In the genomic region with DNA sequence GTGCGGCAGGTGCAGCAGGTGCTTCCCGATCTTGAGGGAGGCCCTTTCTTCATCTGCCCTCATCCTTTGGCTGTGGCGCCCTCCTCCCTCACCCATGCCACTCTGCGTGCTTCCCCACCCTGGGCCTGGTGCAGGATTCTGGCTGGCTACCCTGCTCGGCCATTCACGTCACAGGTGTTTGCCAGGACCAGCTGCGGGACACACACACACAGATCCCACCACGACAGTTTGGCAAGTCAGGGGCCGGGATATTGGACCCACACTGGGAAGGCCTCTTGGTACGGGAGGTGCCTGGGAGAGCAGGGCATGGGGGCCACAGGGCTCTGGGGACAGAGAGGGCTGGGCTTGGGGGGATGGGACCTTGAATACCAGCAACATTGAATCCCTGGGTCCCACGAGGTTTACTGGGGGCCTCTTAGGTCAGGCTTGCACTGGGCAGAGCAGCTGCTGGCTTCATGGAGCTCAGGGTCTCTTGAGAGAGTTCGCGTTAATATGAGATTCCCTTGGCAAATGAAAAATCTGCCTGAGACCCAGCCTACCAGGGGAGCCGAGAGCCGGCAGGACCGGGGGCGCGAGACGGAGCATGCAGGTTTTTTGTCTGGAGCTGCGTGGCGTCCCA, we compare ENCODE assay signal across 10 cellular contexts. TPM values are rescaled to one million over a fixed set of nuclear protein-coding genes. Genes with fewer than 3 reads are reported as not detected.
A peak's percentile ranks its signal among the peaks of the same experiment; 100 is the strongest.
DNase-seq lines count a peak whose midpoint lies in the region; ATAC-seq and TF ChIP-seq lines count a peak whose summit lies in the region.
"Had no signal": no experiment of that assay in that cellular context is flagged by ENCODE, and none has a peak within 500 bp of the region (broad histone marks: within the 10 kb centered on the region; RNA-seq: fewer than 3 reads in every experiment).

No MANE protein-coding gene starts in this region.

- TF ChIP-seq CTCF in OCI-LY7 (conservative IDR thresholded peaks at IDR 0.05; ENCODE audit: low read length) (no peak), right lobe of liver (IDR thresholded peaks at IDR 0.05) (no peak)

- no TSS peak for BruUV-seq in OCI-LY7 (replicated peaks; lab: Mats Ljungman, UMichigan)

- H3K4me3 ChIP-seq in OCI-LY7 (ENCODE audit: low read depth, low read length, poor library complexity, severe bottlenecking) = peak overlapping the region; percentile 55
- H3K4me3 ChIP-seq in right lobe of liver = no peak overlapping the region
- no peak overlapping the region for H3K4me3 ChIP-seq in aorta (ENCODE audit: low read length in 2 of 2)
- H3K4me3 ChIP-seq: prostate gland, uterus had no signal

- H4K20me1 ChIP-seq in OCI-LY7 (ENCODE audit: insufficient read depth, low read length) = peaks cover 5% of the 10 kb centered on the region; the same call in 1 of the 2 replicates

- H3K4me1 ChIP-seq in OCI-LY7 (ENCODE audit: insufficient read depth, low read length, poor library complexity, severe bottlenecking) = peaks cover 78% of the 10 kb centered on the region
- H3K4me1 ChIP-seq in right lobe of liver = peaks cover 0 to 32% (median 6%) of the 10 kb centered on the region in 4 donors
- H3K4me1 ChIP-seq in aorta (ENCODE audit: control insufficient read depth in 1 of 2, insufficient read depth in 2 of 2, low read length in 2 of 2) = no peaks in the 10 kb centered on the region
- H3K4me1 ChIP-seq: prostate gland, uterus had no signal

- no peaks in the 10 kb centered on the region for H3K9me2 ChIP-seq in OCI-LY7 (ENCODE audit: insufficient read depth, low read length)

- DNase-seq in Right ventricle myocardium superior = peak; percentile 45
- no peak for DNase-seq in Right ventricle myocardium inferior (ENCODE audit: missing footprints)
- peak; percentile 20 for DNase-seq in OCI-LY7 (ENCODE audit: low spot score)
- DNase-seq in right lobe of liver = peak; percentile 19 to 53 (median 47)
- peak; percentile 53 to 73 for DNase-seq in aorta
- no peak for DNase-seq in globus pallidus (ENCODE audit: low spot score)
- DNase-seq in medulla oblongata (ENCODE audit: extremely low spot score) = no peak
- no peak for DNase-seq in NCI-H446 (lab: John Stamatoyannopoulos, UW)
- DNase-seq: uterus had no signal

- H3K36me3 ChIP-seq in OCI-LY7 (ENCODE audit: insufficient read depth, low read length) = peaks cover 28% of the 10 kb centered on the region
- no peaks in the 10 kb centered on the region for H3K36me3 ChIP-seq in right lobe of liver
- H3K36me3 ChIP-seq in aorta (ENCODE audit: control insufficient read depth in 1 of 2, insufficient read depth in 2 of 2, low read length in 1 of 2) = no peaks in the 10 kb centered on the region
- H3K36me3 ChIP-seq: prostate gland, uterus had no signal

- no peak for ATAC-seq in Right ventricle myocardium superior (ENCODE audit: poor library complexity)
- no peak for ATAC-seq in Right ventricle myocardium inferior
- ATAC-seq in right lobe of liver = no peak
- no peak for ATAC-seq in aorta (ENCODE audit: low FRiP score)

- H3K9me3 ChIP-seq in OCI-LY7 (ENCODE audit: low read length) (no peaks in the 10 kb centered on the region; the same call in 1 of the 2 replicates), right lobe of liver (no peaks in the 10 kb centered on the region), aorta (ENCODE audit: control insufficient read depth, low read length) (no peaks in the 10 kb centered on the region)
- H3K9me3 ChIP-seq: prostate gland, uterus had no signal

- intact Hi-C loops in Right ventricle myocardium superior (cut with DNase I) = no loop called here
- intact Hi-C loops in Right ventricle myocardium inferior (cut with DNase I) = no loop called here
- intact Hi-C loops in OCI-LY7 (cut with micrococcal nuclease; ENCODE audit: unreplicated experiment) = loop anchor here (1.0 kb wide), 1 partner anchor 16 kb away; no protein-coding TSS in a partner anchor
- intact Hi-C loops in right lobe of liver (cut with DNase I) = no loop called here
- intact Hi-C loops in aorta (cut with DNase I) = no loop called here

- no peak for TF ChIP-seq POLR2A in right lobe of liver (IDR thresholded peaks at IDR 0.05)

- POLR2A ChIA-PET in OCI-LY7 (lab: Charles Lee) = interaction anchor here (1.1 to 2.3 kb wide), 4 partner anchors 8 to 85 kb away, joined by 3 to 12 read pairs (median 7); no protein-coding TSS in a partner anchor

- H3K27me3 ChIP-seq in right lobe of liver (no peaks in the 10 kb centered on the region), aorta (ENCODE audit: control insufficient read depth in 1 of 2, insufficient read depth in 2 of 2, low read length in 1 of 2) (no peaks in the 10 kb centered on the region)
- H3K27me3 ChIP-seq: uterus had no signal

- 0 out of 2 replicates have a peak overlapping the region, but pooled peaks have one; percentile 1 for H2AFZ ChIP-seq in OCI-LY7 (ENCODE audit: low read length)

- H3K79me2 ChIP-seq in OCI-LY7 (ENCODE audit: insufficient read depth, low read depth, low read length) = peaks cover 84% of the 10 kb centered on the region

- H3K4me2 ChIP-seq in OCI-LY7 (ENCODE audit: low read length) = peak overlapping the region; percentile 87

- 77% methylated on average over 6 of the region's 21 CpGs for WGBS in right lobe of liver (ENCODE audit: insufficient coverage, low coverage, low lambda C conversion rate, missing lambda C conversion rate)
- WGBS in aorta, 2 donors = 56 to 65% methylated on average over 21 of the region's 21 CpGs

- H3K27ac ChIP-seq in OCI-LY7 (ENCODE audit: low read depth, low read length, poor library complexity, severe bottlenecking) (peak overlapping the region; percentile 85), right lobe of liver (peak overlapping the region; percentile 34 to 63 (median 58)), aorta (ENCODE audit: low read depth in 1 of 2, low read length in 2 of 2) (no peak overlapping the region)
- H3K27ac ChIP-seq: prostate gland had no signal

- CTCF ChIA-PET in OCI-LY7 (lab: Charles Lee; ENCODE audit: unreplicated experiment) = interaction anchor here (0.8 to 1.8 kb wide), 2 partner anchors 9 to 17 kb away, joined by 4 read pairs; no protein-coding TSS in a partner anchor

RNA-seq across cellular contexts. Expression of gene ADCY7, which starts 15.1 kb away (rescaled TPM):
- total RNA-seq in Right ventricle myocardium superior (9.3 TPM), Right ventricle myocardium inferior (11.7 TPM), OCI-LY7 (2022) (62.0 and 77.7 TPM in 2 replicates), right lobe of liver (10 to 100 TPM in 1 of 6 experiments, 1 to 10 TPM in 5; 2.5 to 10.2 (median 6.5) TPM), aorta (10 to 100 TPM; 32.7 to 75.8 TPM)
- 36.9 and 49.9 TPM in 2 replicates for total RNA-seq in OCI-LY7 (2014; rRNA removed; shearing (Covaris generic))
- 1 to 10 TPM; 4.0 to 7.8 TPM for polyA plus RNA-seq in aorta

Comparison
In these comparisons a context has a peak if more than half of its experiments do, and no peak if none do; other contexts are left out.
1. DNase-seq: peak in Right ventricle myocardium superior (single experiment), OCI-LY7 (single experiment), right lobe of liver (3 of 3) and aorta (2 of 2); none in Right ventricle myocardium inferior (single experiment), globus pallidus (single experiment), medulla oblongata (single experiment) and NCI-H446 (0 of 2).
2. H3K27ac ChIP-seq: peak in OCI-LY7 (single experiment) and right lobe of liver (3 of 3); none in aorta (0 of 2).